Comparison of ENCODE assay signal across 1 cellular context in the genomic region with DNA sequence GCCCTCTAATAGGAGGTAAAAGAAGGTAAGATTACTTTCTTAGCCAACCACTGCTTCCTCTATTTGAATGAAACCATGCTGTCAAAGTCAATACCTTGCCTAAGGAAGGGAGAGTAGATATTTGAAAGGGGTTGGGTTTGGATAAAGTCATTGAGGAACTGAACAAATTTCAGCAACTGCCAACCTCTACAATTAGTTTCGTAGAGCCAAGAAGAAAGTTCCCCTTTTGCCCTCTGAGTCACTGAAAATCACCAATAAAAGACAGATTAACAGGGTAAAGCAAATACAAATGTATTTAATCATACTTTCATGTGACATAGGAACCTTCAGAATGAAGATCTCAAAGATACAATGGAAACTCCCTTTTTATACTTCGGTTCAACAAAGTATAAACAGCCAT.
TF ChIP-seq lines count a peak whose summit lies in the region.

No MANE protein-coding gene starts in this region.

TF ChIP-seq in GM12878, 131 proteins besides CTCF, POLR2A, EP300 and RAD21 (continued from another document):
- TF ChIP-seq, protein P1, sequence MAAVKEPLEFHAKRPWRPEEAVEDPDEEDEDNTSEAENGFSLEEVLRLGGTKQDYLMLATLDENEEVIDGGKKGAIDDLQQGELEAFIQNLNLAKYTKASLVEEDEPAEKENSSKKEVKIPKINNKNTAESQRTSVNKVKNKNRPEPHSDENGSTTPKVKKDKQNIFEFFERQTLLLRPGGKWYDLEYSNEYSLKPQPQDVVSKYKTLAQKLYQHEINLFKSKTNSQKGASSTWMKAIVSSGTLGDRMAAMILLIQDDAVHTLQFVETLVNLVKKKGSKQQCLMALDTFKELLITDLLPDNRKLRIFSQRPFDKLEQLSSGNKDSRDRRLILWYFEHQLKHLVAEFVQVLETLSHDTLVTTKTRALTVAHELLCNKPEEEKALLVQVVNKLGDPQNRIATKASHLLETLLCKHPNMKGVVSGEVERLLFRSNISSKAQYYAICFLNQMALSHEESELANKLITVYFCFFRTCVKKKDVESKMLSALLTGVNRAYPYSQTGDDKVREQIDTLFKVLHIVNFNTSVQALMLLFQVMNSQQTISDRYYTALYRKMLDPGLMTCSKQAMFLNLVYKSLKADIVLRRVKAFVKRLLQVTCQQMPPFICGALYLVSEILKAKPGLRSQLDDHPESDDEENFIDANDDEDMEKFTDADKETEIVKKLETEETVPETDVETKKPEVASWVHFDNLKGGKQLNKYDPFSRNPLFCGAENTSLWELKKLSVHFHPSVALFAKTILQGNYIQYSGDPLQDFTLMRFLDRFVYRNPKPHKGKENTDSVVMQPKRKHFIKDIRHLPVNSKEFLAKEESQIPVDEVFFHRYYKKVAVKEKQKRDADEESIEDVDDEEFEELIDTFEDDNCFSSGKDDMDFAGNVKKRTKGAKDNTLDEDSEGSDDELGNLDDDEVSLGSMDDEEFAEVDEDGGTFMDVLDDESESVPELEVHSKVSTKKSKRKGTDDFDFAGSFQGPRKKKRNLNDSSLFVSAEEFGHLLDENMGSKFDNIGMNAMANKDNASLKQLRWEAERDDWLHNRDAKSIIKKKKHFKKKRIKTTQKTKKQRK (IDR thresholded peaks at IDR 0.05; ENCODE audit: low read depth, low read length) = no peak
- TF ChIP-seq, protein P2, sequence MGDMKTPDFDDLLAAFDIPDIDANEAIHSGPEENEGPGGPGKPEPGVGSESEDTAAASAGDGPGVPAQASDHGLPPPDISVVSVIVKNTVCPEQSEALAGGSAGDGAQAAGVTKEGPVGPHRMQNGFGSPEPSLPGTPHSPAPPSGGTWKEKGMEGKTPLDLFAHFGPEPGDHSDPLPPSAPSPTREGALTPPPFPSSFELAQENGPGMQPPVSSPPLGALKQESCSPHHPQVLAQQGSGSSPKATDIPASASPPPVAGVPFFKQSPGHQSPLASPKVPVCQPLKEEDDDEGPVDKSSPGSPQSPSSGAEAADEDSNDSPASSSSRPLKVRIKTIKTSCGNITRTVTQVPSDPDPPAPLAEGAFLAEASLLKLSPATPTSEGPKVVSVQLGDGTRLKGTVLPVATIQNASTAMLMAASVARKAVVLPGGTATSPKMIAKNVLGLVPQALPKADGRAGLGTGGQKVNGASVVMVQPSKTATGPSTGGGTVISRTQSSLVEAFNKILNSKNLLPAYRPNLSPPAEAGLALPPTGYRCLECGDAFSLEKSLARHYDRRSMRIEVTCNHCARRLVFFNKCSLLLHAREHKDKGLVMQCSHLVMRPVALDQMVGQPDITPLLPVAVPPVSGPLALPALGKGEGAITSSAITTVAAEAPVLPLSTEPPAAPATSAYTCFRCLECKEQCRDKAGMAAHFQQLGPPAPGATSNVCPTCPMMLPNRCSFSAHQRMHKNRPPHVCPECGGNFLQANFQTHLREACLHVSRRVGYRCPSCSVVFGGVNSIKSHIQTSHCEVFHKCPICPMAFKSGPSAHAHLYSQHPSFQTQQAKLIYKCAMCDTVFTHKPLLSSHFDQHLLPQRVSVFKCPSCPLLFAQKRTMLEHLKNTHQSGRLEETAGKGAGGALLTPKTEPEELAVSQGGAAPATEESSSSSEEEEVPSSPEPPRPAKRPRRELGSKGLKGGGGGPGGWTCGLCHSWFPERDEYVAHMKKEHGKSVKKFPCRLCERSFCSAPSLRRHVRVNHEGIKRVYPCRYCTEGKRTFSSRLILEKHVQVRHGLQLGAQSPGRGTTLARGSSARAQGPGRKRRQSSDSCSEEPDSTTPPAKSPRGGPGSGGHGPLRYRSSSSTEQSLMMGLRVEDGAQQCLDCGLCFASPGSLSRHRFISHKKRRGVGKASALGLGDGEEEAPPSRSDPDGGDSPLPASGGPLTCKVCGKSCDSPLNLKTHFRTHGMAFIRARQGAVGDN (IDR thresholded peaks at IDR 0.05) = no peak
- TF ChIP-seq NR2F1 (conservative IDR thresholded peaks at IDR 0.05) (peak; percentile 76), RBBP5 (conservative IDR thresholded peaks at IDR 0.05) (no peak), IKZF2 (IDR thresholded peaks at IDR 0.05) (peak; percentile 49 to 51; a peak in 2 of 4 replicates), CHD1 (IDR thresholded peaks at IDR 0.05; ENCODE audit: low read depth, low read length) (no peak), MTA2 (IDR thresholded peaks at IDR 0.05; ENCODE audit: low read depth) (peak; percentile 70; the same call in 1 of the 2 replicates), IKZF1 (conservative IDR thresholded peaks at IDR 0.05) (peak; percentile 60), GATAD2B (conservative IDR thresholded peaks at IDR 0.05; ENCODE audit: low read depth) (0 out of 2 replicates have a peak, but pooled peaks have one; percentile 41), KDM1A (IDR thresholded peaks at IDR 0.05; ENCODE audit: borderline replicate concordance) (no peak), ZNF24 (IDR thresholded peaks at IDR 0.05) (0 out of 2 replicates have a peak, but pooled peaks have one; percentile 20), CREM (IDR thresholded peaks at IDR 0.05; ENCODE audit: low read depth) (no peak), ZNF217 (IDR thresholded peaks at IDR 0.05) (0 out of 2 replicates have a peak, but pooled peaks have one; percentile 26), POLR2AphosphoS2 (IDR thresholded peaks at IDR 0.05; ENCODE audit: low read depth, low read length) (no peak)
- TF ChIP-seq, protein P3, sequence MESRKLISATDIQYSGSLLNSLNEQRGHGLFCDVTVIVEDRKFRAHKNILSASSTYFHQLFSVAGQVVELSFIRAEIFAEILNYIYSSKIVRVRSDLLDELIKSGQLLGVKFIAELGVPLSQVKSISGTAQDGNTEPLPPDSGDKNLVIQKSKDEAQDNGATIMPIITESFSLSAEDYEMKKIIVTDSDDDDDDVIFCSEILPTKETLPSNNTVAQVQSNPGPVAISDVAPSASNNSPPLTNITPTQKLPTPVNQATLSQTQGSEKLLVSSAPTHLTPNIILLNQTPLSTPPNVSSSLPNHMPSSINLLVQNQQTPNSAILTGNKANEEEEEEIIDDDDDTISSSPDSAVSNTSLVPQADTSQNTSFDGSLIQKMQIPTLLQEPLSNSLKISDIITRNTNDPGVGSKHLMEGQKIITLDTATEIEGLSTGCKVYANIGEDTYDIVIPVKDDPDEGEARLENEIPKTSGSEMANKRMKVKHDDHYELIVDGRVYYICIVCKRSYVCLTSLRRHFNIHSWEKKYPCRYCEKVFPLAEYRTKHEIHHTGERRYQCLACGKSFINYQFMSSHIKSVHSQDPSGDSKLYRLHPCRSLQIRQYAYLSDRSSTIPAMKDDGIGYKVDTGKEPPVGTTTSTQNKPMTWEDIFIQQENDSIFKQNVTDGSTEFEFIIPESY (IDR thresholded peaks at IDR 0.05) = no peak
- TF ChIP-seq, protein P4, sequence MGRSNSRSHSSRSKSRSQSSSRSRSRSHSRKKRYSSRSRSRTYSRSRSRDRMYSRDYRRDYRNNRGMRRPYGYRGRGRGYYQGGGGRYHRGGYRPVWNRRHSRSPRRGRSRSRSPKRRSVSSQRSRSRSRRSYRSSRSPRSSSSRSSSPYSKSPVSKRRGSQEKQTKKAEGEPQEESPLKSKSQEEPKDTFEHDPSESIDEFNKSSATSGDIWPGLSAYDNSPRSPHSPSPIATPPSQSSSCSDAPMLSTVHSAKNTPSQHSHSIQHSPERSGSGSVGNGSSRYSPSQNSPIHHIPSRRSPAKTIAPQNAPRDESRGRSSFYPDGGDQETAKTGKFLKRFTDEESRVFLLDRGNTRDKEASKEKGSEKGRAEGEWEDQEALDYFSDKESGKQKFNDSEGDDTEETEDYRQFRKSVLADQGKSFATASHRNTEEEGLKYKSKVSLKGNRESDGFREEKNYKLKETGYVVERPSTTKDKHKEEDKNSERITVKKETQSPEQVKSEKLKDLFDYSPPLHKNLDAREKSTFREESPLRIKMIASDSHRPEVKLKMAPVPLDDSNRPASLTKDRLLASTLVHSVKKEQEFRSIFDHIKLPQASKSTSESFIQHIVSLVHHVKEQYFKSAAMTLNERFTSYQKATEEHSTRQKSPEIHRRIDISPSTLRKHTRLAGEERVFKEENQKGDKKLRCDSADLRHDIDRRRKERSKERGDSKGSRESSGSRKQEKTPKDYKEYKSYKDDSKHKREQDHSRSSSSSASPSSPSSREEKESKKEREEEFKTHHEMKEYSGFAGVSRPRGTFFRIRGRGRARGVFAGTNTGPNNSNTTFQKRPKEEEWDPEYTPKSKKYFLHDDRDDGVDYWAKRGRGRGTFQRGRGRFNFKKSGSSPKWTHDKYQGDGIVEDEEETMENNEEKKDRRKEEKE (IDR thresholded peaks at IDR 0.05) = no peak
- TF ChIP-seq, protein P5, sequence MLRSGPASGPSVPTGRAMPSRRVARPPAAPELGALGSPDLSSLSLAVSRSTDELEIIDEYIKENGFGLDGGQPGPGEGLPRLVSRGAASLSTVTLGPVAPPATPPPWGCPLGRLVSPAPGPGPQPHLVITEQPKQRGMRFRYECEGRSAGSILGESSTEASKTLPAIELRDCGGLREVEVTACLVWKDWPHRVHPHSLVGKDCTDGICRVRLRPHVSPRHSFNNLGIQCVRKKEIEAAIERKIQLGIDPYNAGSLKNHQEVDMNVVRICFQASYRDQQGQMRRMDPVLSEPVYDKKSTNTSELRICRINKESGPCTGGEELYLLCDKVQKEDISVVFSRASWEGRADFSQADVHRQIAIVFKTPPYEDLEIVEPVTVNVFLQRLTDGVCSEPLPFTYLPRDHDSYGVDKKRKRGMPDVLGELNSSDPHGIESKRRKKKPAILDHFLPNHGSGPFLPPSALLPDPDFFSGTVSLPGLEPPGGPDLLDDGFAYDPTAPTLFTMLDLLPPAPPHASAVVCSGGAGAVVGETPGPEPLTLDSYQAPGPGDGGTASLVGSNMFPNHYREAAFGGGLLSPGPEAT (IDR thresholded peaks at IDR 0.05; ENCODE audit: low read depth) = peak; percentile 61; the same call in 1 of the 2 replicates
- TF ChIP-seq, protein P6, sequence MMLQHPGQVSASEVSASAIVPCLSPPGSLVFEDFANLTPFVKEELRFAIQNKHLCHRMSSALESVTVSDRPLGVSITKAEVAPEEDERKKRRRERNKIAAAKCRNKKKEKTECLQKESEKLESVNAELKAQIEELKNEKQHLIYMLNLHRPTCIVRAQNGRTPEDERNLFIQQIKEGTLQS (IDR thresholded peaks at IDR 0.05; ENCODE audit: borderline replicate concordance, extremely low read depth, low read depth, low read length) = no peak
TF ChIP-seq in GM12878: peak in this region for 8.
